Comparison of ENCODE assay signal across 1 cellular context in genomic region chr3:146180376-146180775, GRCh38.
TF ChIP-seq lines count a peak whose summit lies in the region.

No MANE protein-coding gene starts in this region.

TF ChIP-seq in H1, 55 proteins besides CTCF, POLR2A, EP300 and RAD21:
- TF ChIP-seq SIN3A (conservative IDR thresholded peaks at IDR 0.05 in 1 of 2, IDR thresholded peaks at IDR 0.05 in 1 of 2; ENCODE audit: low read depth in 1 of 2, low read length in 2 of 2): no peak
- no peak for TF ChIP-seq CEBPB (IDR thresholded peaks at IDR 0.05; ENCODE audit: low read depth, low read length)
- TF ChIP-seq NRF1 (IDR thresholded peaks at IDR 0.05; ENCODE audit: low read depth, low read length): no peak
- no peak for TF ChIP-seq CHD1 (IDR thresholded peaks at IDR 0.05; ENCODE audit: low read depth, low read length)
- no peak for TF ChIP-seq HDAC6 (IDR thresholded peaks at IDR 0.05; ENCODE audit: low read depth, low read length)
- no peak for TF ChIP-seq TBP (IDR thresholded peaks at IDR 0.05; ENCODE audit: low read depth, low read length)
- TF ChIP-seq E2F6 (IDR thresholded peaks at IDR 0.05): no peak
- no peak for TF ChIP-seq SIRT6 (IDR thresholded peaks at IDR 0.05; ENCODE audit: low read length)
- no peak for TF ChIP-seq CREB1 (IDR thresholded peaks at IDR 0.05)
- no peak for TF ChIP-seq RNF2 (IDR thresholded peaks at IDR 0.05; ENCODE audit: borderline replicate concordance, low read depth, low read length, missing control alignments, poor library complexity, severe bottlenecking)
- TF ChIP-seq BCL11A (IDR thresholded peaks at IDR 0.05; ENCODE audit: low read depth in 2 of 2, low read length in 2 of 2): no peak
- TF ChIP-seq ATF3 (IDR thresholded peaks at IDR 0.05; ENCODE audit: insufficient read depth, low read depth, low read length): no peak
- no peak for TF ChIP-seq ZNF274 (IDR thresholded peaks at IDR 0.05; ENCODE audit: borderline replicate concordance, extremely low read depth, low read length)
TF ChIP-seq in H1: peak in this region for 0.
